In the genomic region with DNA sequence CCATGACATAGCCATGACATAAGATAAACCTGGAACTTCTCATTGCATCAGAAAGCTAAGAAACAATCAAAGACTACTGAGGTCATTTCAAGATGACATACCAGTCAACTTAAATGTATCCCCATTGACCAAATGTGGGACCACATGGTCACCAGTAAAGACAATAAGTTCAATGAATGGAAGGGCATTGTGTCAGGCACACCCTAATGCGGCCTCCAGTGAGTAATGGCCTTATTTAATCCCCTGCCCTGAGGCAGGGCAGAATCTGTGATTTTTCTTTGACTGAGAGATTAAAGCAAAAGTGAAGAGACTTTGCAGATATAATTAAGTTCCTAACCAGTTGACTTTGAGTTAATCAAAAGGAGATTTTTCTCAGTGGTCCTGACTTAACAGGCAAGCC, we compare ENCODE assay signal across 25 cellular contexts. TPM values are rescaled to one million over a fixed set of nuclear protein-coding genes. Genes with fewer than 3 reads are reported as not detected.
"Had no signal": no experiment of that assay in that cellular context is flagged by ENCODE, and none has a peak within 500 bp of the region (broad histone marks: within the 10 kb centered on the region; RNA-seq: fewer than 3 reads in every experiment).

No MANE protein-coding gene starts in this region.

- ATAC-seq: activated CD8-positive, alpha-beta memory T cell treated with anti-CD3 and anti-CD28 coated beads, Interleukin-2, amount 10 ng/mL, durations not matched to agents 7 days and 5 days; activated naive CD8-positive, alpha-beta T cell treated with anti-CD3 and anti-CD28 coated beads, Interleukin-2, amount 50 U/mL, for 24 hours; T-helper 17 cell; WTC11 had no signal

- H3K4me3 ChIP-seq: SJSA1 had no signal

- H3K27ac ChIP-seq: SJSA1 had no signal

- H3K27me3 ChIP-seq: SJSA1 had no signal

- DNase-seq: activated CD4-positive, alpha-beta T cell treated with anti-CD3 and anti-CD28 coated beads for 48 hours; activated CD4-positive, alpha-beta T cell treated with anti-CD3 and anti-CD28 coated beads, Interleukin-2, amount 50 U/mL, for 4 hours; activated CD4-positive, CD25-positive, alpha-beta regulatory T cell treated with anti-CD3 and anti-CD28 coated beads, Interleukin-2, amount 50 U/mL, for 72 hours; activated CD8-positive, alpha-beta memory T cell treated with anti-CD3 and anti-CD28 coated beads, Interleukin-2, amount 10 ng/mL, durations not matched to agents 7 days and 5 days; activated effector memory CD4-positive, alpha-beta T cell treated with Interleukin-2 at 50 U/mL for 16 hours; activated naive CD4-positive, alpha-beta T cell; activated naive CD8-positive, alpha-beta T cell treated with anti-CD3 and anti-CD28 coated beads, Interleukin-2, amount 50 U/mL, for 24 hours; activated T-cell treated with anti-CD3 and anti-CD28 coated beads, Interleukin-2, amount 50 U/mL, for 24 hours; amniotic stem cell; cerebellar nuclear complex; MM.1S; NCI-H1105 treated with DMSO at 0.1 percent for 48 hours; NCI-H1436 treated with DMSO at 0.1 percent for 48 hours; NCI-H187; NCI-H2081 treated with DMSO at 0.1 percent for 48 hours; NCI-H446; NCI-H524; SHP77; T-helper 17 cell; T-helper 9 cell had no signal

- H3K36me3 ChIP-seq: SJSA1 had no signal

RNA-seq across cellular contexts. Expression of gene SYT8, which starts 17.3 kb away (rescaled TPM):
- total RNA-seq: activated CD8-positive, alpha-beta memory T cell treated with anti-CD3 and anti-CD28 coated beads, Interleukin-2, amount 10 ng/mL, durations not matched to agents 7 days and 5 days; activated T-helper 1 cell treated with anti-CD3 and anti-CD28 coated beads, Interleukin-12 subunit alpha, Interleukin-12 subunit beta, Interleukin-2, Interleukin-4 antibody, amounts not matched to agents 30 ng/mL and 10 ng/mL and 1 ng/mL, durations not matched to agents 14 hours and 24 hours and 36 hours; cardiac septum; SJSA1; T-helper 17 cell had no signal

RNA-seq across cellular contexts. Expression of gene TNNI2, which starts 21.3 kb away (rescaled TPM):
- total RNA-seq: activated T-helper 1 cell treated with anti-CD3 and anti-CD28 coated beads, Interleukin-12 subunit alpha, Interleukin-12 subunit beta, Interleukin-2, Interleukin-4 antibody, amounts not matched to agents 30 ng/mL and 10 ng/mL and 1 ng/mL, durations not matched to agents 14 hours and 24 hours and 36 hours; astrocyte; SJSA1; T-helper 17 cell; WTC11 had no signal
